Comparison of ENCODE assay signal across 1 cellular context in genomic region chr2:1685957-1686783, GRCh38.
TF ChIP-seq lines count a peak whose summit lies in the region.

No MANE protein-coding gene starts in this region.

TF ChIP-seq in HCT116, 20 proteins besides CTCF, POLR2A, EP300 and RAD21:
- TF ChIP-seq YY1 (IDR thresholded peaks at IDR 0.05; ENCODE audit: extremely low read depth, insufficient replicate concordance, low read depth, low read length) (no peak), EZH2phosphoT487 (IDR thresholded peaks at IDR 0.05; ENCODE audit: borderline replicate concordance) (no peak), EGR1 (IDR thresholded peaks at IDR 0.05; ENCODE audit: low read depth) (no peak), REST (IDR thresholded peaks at IDR 0.05; ENCODE audit: low read depth) (no peak), JUND (IDR thresholded peaks at IDR 0.05) (no peak), TCF7L2 (IDR thresholded peaks at IDR 0.05; ENCODE audit: borderline replicate concordance, extremely low read depth, insufficient read depth, insufficient read length) (no peak), POLR2AphosphoS5 (IDR thresholded peaks at IDR 0.05; ENCODE audit: low read depth, low read length) (no peak), ZFX (IDR thresholded peaks at IDR 0.05) (no peak), SRF (IDR thresholded peaks at IDR 0.05; ENCODE audit: low read depth) (no peak), ATF3 (IDR thresholded peaks at IDR 0.05) (no peak), ZBTB33 (IDR thresholded peaks at IDR 0.05; ENCODE audit: extremely low read depth, insufficient replicate concordance, low read length) (no peak), ZNF274 (IDR thresholded peaks at IDR 0.05; ENCODE audit: low read depth, low read length) (no peak), SP1 (IDR thresholded peaks at IDR 0.05; ENCODE audit: low read depth) (no peak)
